In genomic region chr10:68471063-68471585, GRCh38 we compare ENCODE assay signal across 7 cellular contexts. TPM values are rescaled to one million over a fixed set of nuclear protein-coding genes. Genes with fewer than 3 reads are reported as not detected.
DNase-seq lines count a peak whose midpoint lies in the region; ATAC-seq, FAIRE-seq and TF ChIP-seq lines count a peak whose summit lies in the region.

No MANE protein-coding gene starts in this region.

- H3K27me3 Mint-ChIP-seq in neural crest cell (ENCODE audit: low read depth), result no peaks in the 10 kb centered on the region

- peak overlapping the region; percentile 63 to 66 for H3K9ac ChIP-seq in duodenal mucosa (ENCODE audit: low read depth in 1 of 2, low read length in 2 of 2)

- H3K4me1 Mint-ChIP-seq in neural crest cell, result peaks cover 27% of the 10 kb centered on the region

- DNase-seq in NAMALWA (ENCODE audit: low spot score), result peak; percentile 25
- DNase-seq in neural crest cell (ENCODE audit: low read depth, low spot score), result no peak
- no peak for DNase-seq in RCC 7860 (ENCODE audit: low spot score)
- no peak for DNase-seq in GM19238 (ENCODE audit: insufficient read length, low spot score)
- no peak for DNase-seq in substantia nigra (lab: John Stamatoyannopoulos, UW)

- H3K27me3 ChIP-seq in duodenal mucosa (ENCODE audit: control insufficient read depth in 1 of 2, insufficient read depth in 2 of 2, low read length in 2 of 2), result no peaks in the 10 kb centered on the region

- no peaks in the 10 kb centered on the region for H3K9me3 ChIP-seq in duodenal mucosa (ENCODE audit: control insufficient read depth in 1 of 2, low read length in 2 of 2)

- no peaks in the 10 kb centered on the region for H3K9me3 Mint-ChIP-seq in neural crest cell

- no peaks in the 10 kb centered on the region for H3K36me3 ChIP-seq in duodenal mucosa (ENCODE audit: control insufficient read depth in 1 of 2, insufficient read depth in 2 of 2, low read length in 2 of 2)

- peaks cover 5% of the 10 kb centered on the region for H3K36me3 Mint-ChIP-seq in neural crest cell (ENCODE audit: low read depth)

- H3K27ac Mint-ChIP-seq in neural crest cell (ENCODE audit: unreplicated experiment), result peak overlapping the region; percentile 99

- peak overlapping the region; percentile 95 for H3K4me3 Mint-ChIP-seq in neural crest cell

- peak overlapping the region; percentile 75 to 91 for H3K4me3 ChIP-seq in duodenal mucosa (ENCODE audit: low read depth in 1 of 2, low read length in 2 of 2)

- H3K27ac ChIP-seq in duodenal mucosa (ENCODE audit: low read depth, low read length), result no peak overlapping the region
- no peak overlapping the region for H3K27ac ChIP-seq in substantia nigra (ENCODE audit: low read depth, low read length, poor library complexity, severe bottlenecking)

- ATAC-seq in GM19324 (IDR thresholded peaks at IDR 0.05; ENCODE audit: low FRiP score, unreplicated experiment), result peak; percentile 7

- TF ChIP-seq CTCF in neural crest cell (conservative IDR thresholded peaks at IDR 0.05), result no peak

- no peak for FAIRE-seq in RCC 7860 (lab: Jason Lieb, UNC)

- peaks cover 0 to 10% of the 10 kb centered on the region in 2 donors for H3K4me1 ChIP-seq in duodenal mucosa (ENCODE audit: control insufficient read depth in 1 of 2, insufficient read depth in 2 of 2, low read length in 2 of 2)

RNA-seq across cellular contexts. Expression of gene DNA2, which starts 0.6 kb away (rescaled TPM):
- 44.6 and 52.6 TPM in 2 replicates for total RNA-seq in neural crest cell

RNA-seq across cellular contexts. Expression of gene SLC25A16, which starts 56.2 kb away (rescaled TPM):
- 13.1 and 19.3 TPM in 2 replicates for total RNA-seq in neural crest cell
